In the genomic region with DNA sequence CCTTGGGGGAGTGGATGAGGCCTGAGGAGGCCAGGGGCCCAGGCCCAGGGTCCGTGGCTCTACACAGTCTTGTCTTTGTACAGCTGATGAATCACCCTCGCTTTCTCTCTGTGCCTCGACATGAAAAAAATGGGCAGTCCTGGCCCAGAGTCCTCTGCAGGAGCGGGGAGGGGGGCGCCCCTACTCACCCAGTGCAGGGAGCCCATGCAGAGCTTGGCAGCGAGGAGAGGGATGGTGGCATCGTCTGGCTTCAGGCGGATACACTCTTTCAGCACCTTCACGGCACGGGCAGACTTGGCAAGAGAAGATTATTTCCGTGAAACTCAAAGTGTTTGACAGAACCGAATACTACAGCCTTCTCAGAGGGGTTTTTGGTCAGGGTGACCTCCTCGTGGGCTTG, we compare ENCODE assay signal across 14 cellular contexts.
"Had no signal": no experiment of that assay in that cellular context is flagged by ENCODE, and none has a peak within 500 bp of the region (broad histone marks: within the 10 kb centered on the region; RNA-seq: fewer than 3 reads in every experiment).

No MANE protein-coding gene starts in this region.

- DNase-seq: activated CD4-positive, alpha-beta T cell treated with anti-CD3 and anti-CD28 coated beads, Interleukin-2, amount 50 U/mL, for 4 hours; activated naive CD4-positive, alpha-beta T cell treated with Interleukin-2 at 50 U/mL for 16 hours; activated T-cell treated with anti-CD3 and anti-CD28 coated beads for 4 hours; effector CD4-positive, alpha-beta T cell; esophagus squamous epithelium; mammary epithelial cell; natural killer cell; psoas muscle; stimulated activated CD4-positive, alpha-beta T cell treated with anti-CD3 and anti-CD28 coated beads, Interleukin-1b, Interleukin-23, amount 100 ng/mL, for 48 hours; T1000 had no signal

- H3K27ac ChIP-seq: esophagus squamous epithelium, neutrophil, psoas muscle had no signal

- ATAC-seq: activated CD4-positive, CD25-positive, alpha-beta regulatory T cell treated with anti-CD3 and anti-CD28 coated beads, Interleukin-2, amount 50 U/mL, for 24 hours; activated T-helper 17 cell treated with anti-CD3 and anti-CD28 coated beads, Interleukin-2, amount 50 U/mL, for 72 hours; natural killer cell; psoas muscle had no signal

- H3K4me3 ChIP-seq: coronary artery, esophagus squamous epithelium, psoas muscle had no signal

- H3K27me3 ChIP-seq: esophagus squamous epithelium, neutrophil had no signal

- H3K9me3 ChIP-seq: esophagus squamous epithelium, neutrophil, psoas muscle had no signal
